8 cellular contexts compared by ENCODE assay signal in the genomic region with DNA sequence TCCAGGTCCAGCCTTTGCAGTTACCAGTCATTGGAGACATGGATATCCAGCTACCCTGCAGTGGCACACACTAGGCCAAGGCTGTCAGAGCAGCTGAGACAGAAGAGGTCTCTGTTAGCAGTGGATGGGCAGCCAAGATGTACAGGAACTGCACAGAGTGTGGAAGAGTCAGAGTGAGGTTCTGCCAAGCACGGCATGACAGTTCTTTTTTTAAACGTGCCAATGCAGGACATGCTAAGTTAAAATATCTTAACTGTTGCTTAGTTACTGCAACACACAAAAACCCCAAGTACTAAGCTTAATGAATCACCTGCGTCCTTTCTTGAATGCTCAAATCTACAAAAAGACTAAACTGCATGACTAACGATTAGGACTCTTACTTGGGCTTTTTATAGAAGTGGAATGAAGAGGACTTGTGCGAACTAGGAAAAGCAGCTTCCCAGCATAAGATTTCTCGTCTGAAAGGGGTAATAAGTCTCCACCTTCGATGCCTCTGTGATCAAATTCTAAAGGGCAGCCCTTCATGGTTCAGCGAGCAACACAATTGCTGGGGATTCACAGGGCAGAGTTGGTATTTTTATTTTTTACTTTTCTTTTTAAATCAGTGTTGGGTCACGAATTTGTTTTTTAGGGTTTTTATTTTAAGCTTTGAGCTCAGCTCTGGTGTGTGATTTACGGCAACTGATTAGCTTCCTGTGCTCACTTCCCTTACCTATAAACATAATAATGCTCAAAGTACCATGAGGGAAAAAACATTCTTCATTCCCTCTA. TPM values are rescaled to one million over a fixed set of nuclear protein-coding genes. Genes with fewer than 3 reads are reported as not detected.
DNase-seq lines count a peak whose midpoint lies in the region; ATAC-seq and TF ChIP-seq lines count a peak whose summit lies in the region.

No MANE protein-coding gene starts in this region.

- peak overlapping the region; percentile 70 for H3K27ac ChIP-seq in endodermal cell (ENCODE audit: low read depth, low read length)

- TF ChIP-seq POLR2A in GM18505 (IDR thresholded peaks at IDR 0.05; ENCODE audit: borderline replicate concordance, extremely low read depth, insufficient read depth, insufficient read length), result peak; percentile 44
- TF ChIP-seq POLR2A in erythroblast (IDR thresholded peaks at IDR 0.05; ENCODE audit: low read length), result no peak

- peaks cover 15% of the 10 kb centered on the region for H3K36me3 Mint-ChIP-seq in T-helper 2 cell treated with Interferon-gamma antibody and Interleukin-4, amounts not matched to agents 5 μg/mL and 100 μg/mL, for 36 hours (ENCODE audit: low read depth)
- peaks cover 9% of the 10 kb centered on the region for H3K36me3 Mint-ChIP-seq in endodermal cell (ENCODE audit: low read depth)
- no peaks in the 10 kb centered on the region for H3K36me3 Mint-ChIP-seq in natural killer cell treated with Interleukin-12 subunit alpha and Interleukin-12 subunit beta and Interleukin-15 and Interleukin-18, amount 100 ng/mL, for 72 hours

- no peaks in the 10 kb centered on the region for H3K9me3 Mint-ChIP-seq in T-helper 2 cell treated with Interferon-gamma antibody and Interleukin-4, amounts not matched to agents 5 μg/mL and 100 μg/mL, for 36 hours
- no peaks in the 10 kb centered on the region for H3K9me3 Mint-ChIP-seq in endodermal cell
- H3K9me3 Mint-ChIP-seq in natural killer cell treated with Interleukin-12 subunit alpha and Interleukin-12 subunit beta and Interleukin-15 and Interleukin-18, amount 100 ng/mL, for 72 hours, result no peaks in the 10 kb centered on the region

- H3K27me3 Mint-ChIP-seq in T-helper 2 cell treated with Interferon-gamma antibody and Interleukin-4, amounts not matched to agents 5 μg/mL and 100 μg/mL, for 36 hours (ENCODE audit: low read depth), result no peaks in the 10 kb centered on the region
- no peaks in the 10 kb centered on the region for H3K27me3 Mint-ChIP-seq in endodermal cell (ENCODE audit: insufficient read depth)
- H3K27me3 Mint-ChIP-seq in natural killer cell treated with Interleukin-12 subunit alpha and Interleukin-12 subunit beta and Interleukin-15 and Interleukin-18, amount 100 ng/mL, for 72 hours, result peaks cover 0 to 7% of the 10 kb centered on the region in 2 donors

- peak; percentile 48 for ATAC-seq in GM18505 (IDR thresholded peaks at IDR 0.05; ENCODE audit: unreplicated experiment)
- ATAC-seq in HG02973 (IDR thresholded peaks at IDR 0.05; ENCODE audit: unreplicated experiment), result peak; percentile 58
- ATAC-seq in natural killer cell treated with Interleukin-12 subunit alpha and Interleukin-12 subunit beta and Interleukin-15 and Interleukin-18, amount 100 ng/mL, for 72 hours, result peak; percentile 67 to 79

- no peaks in the 10 kb centered on the region for H3K4me1 ChIP-seq in endodermal cell (ENCODE audit: control insufficient read depth, insufficient read depth, low read length)

- H3K4me3 ChIP-seq in AG04449 (ENCODE audit: low read depth, low read length), result no peak overlapping the region
- H3K4me3 ChIP-seq in endodermal cell (ENCODE audit: low read length), result no peak overlapping the region

- H3K27ac Mint-ChIP-seq in T-helper 2 cell treated with Interferon-gamma antibody and Interleukin-4, amounts not matched to agents 5 μg/mL and 100 μg/mL, for 36 hours, result peak overlapping the region; percentile 53
- H3K27ac Mint-ChIP-seq in endodermal cell, result no peak overlapping the region
- peak overlapping the region in 1 of 2 donors; percentile 31 for H3K27ac Mint-ChIP-seq in natural killer cell treated with Interleukin-12 subunit alpha and Interleukin-12 subunit beta and Interleukin-15 and Interleukin-18, amount 100 ng/mL, for 72 hours

- TF ChIP-seq CTCF in AG04449 (IDR thresholded peaks at IDR 0.05; ENCODE audit: insufficient read depth, low read length, missing control alignments) (no peak), endodermal cell (conservative IDR thresholded peaks at IDR 0.05) (no peak)

- H3K4me1 Mint-ChIP-seq in T-helper 2 cell treated with Interferon-gamma antibody and Interleukin-4, amounts not matched to agents 5 μg/mL and 100 μg/mL, for 36 hours (ENCODE audit: low read depth), result peaks cover 29% of the 10 kb centered on the region
- H3K4me1 Mint-ChIP-seq in endodermal cell, result peaks cover 13% of the 10 kb centered on the region
- H3K4me1 Mint-ChIP-seq in natural killer cell treated with Interleukin-12 subunit alpha and Interleukin-12 subunit beta and Interleukin-15 and Interleukin-18, amount 100 ng/mL, for 72 hours (ENCODE audit: low read depth in 2 of 2), result peaks cover 17 to 35% of the 10 kb centered on the region in 2 donors

- H3K9ac ChIP-seq in endodermal cell (ENCODE audit: extremely low read depth, low read length, poor library complexity, severe bottlenecking), result no peak overlapping the region

- WGBS in endodermal cell (ENCODE audit: insufficient coverage in 1 of 2, insufficient read length in 1 of 2), 2 experiments, result 79 to 86% methylated on average over 9 to 10 of the region's 10 CpGs

- CTCF ChIA-PET in AG04449 (lab: Yijun Ruan, JAX), result interaction anchor here (0.6 to 3.8 kb wide), 11 partner anchors 9 to 127 kb away, joined by 3 to 33 read pairs (median 4); a partner anchor contains a TSS

- H3K27me3 ChIP-seq in endodermal cell (ENCODE audit: control insufficient read depth, insufficient read depth, low read length, poor library complexity, severe bottlenecking), result no peaks in the 10 kb centered on the region

- no peaks in the 10 kb centered on the region for H3K9me3 ChIP-seq in endodermal cell (ENCODE audit: control insufficient read depth, low read length)

- H3K36me3 ChIP-seq in endodermal cell (ENCODE audit: control insufficient read depth, insufficient read depth, low read length), result peaks cover 10% of the 10 kb centered on the region

- POLR2A ChIA-PET in AG04449 (lab: Yijun Ruan, JAX), result interaction anchor here (0.7 to 2.7 kb wide), 4 partner anchors 21 to 127 kb away, joined by 3 to 12 read pairs (median 8); a partner anchor contains a TSS

- peak overlapping the region; percentile 11 for H3K4me3 Mint-ChIP-seq in T-helper 2 cell treated with Interferon-gamma antibody and Interleukin-4, amounts not matched to agents 5 μg/mL and 100 μg/mL, for 36 hours
- no peak overlapping the region for H3K4me3 Mint-ChIP-seq in endodermal cell
- H3K4me3 Mint-ChIP-seq in natural killer cell treated with Interleukin-12 subunit alpha and Interleukin-12 subunit beta and Interleukin-15 and Interleukin-18, amount 100 ng/mL, for 72 hours, result no peak overlapping the region

- DNase-seq in AG04449 (ENCODE audit: low read depth, low spot score), result peak; percentile 90
- peak; percentile 24 for DNase-seq in T-helper 2 cell treated with Interferon-gamma antibody and Interleukin-4, amounts not matched to agents 5 μg/mL and 100 μg/mL, for 36 hours (ENCODE audit: low spot score)
- DNase-seq in endodermal cell, result no peak
- DNase-seq in natural killer cell treated with Interleukin-12 subunit alpha and Interleukin-12 subunit beta and Interleukin-15 and Interleukin-18, amount 100 ng/mL, for 72 hours (ENCODE audit: low spot score), result no peak
- DNase-seq in effector CD8-positive, alpha-beta T cell (lab: John Stamatoyannopoulos, UW), result no peak
- DNase-seq in erythroblast (lab: John Stamatoyannopoulos, UW), result no peak

RNA-seq across cellular contexts. Expression of a gene that starts 20.6 kb away (rescaled TPM):
- 100 to 1,000 TPM; 122 to 153 TPM for total RNA-seq in endodermal cell
- polyA plus RNA-seq in endodermal cell (2013, experiment 1 of 2), result 124 TPM
- polyA plus RNA-seq in endodermal cell (2013, experiment 2 of 2), result 111 TPM
- total RNA-seq in natural killer cell treated with Interleukin-12 subunit alpha and Interleukin-12 subunit beta and Interleukin-15 and Interleukin-18, amount 100 ng/mL, for 72 hours, result 100 to 1,000 TPM in 1 of 2 donors, 10 to 100 TPM in 1; 99.7 to 119 TPM

RNA-seq across cellular contexts. Expression of a gene that starts 45.0 kb away (rescaled TPM):
- total RNA-seq in endodermal cell, result 10 to 100 TPM; 28.0 to 32.0 TPM
- 18.8 TPM for polyA plus RNA-seq in endodermal cell (2013, experiment 1 of 2)
- polyA plus RNA-seq in endodermal cell (2013, experiment 2 of 2), result 18.8 TPM
- 10 to 100 TPM; 36.5 to 50.9 TPM for total RNA-seq in natural killer cell treated with Interleukin-12 subunit alpha and Interleukin-12 subunit beta and Interleukin-15 and Interleukin-18, amount 100 ng/mL, for 72 hours

RNA-seq across cellular contexts. Expression of a gene that starts 45.2 kb away (rescaled TPM):
- 10 to 100 TPM; 63.4 to 99.3 TPM for total RNA-seq in endodermal cell
- polyA plus RNA-seq in endodermal cell (2013, experiment 1 of 2), result 34.0 TPM
- 31.7 TPM for polyA plus RNA-seq in endodermal cell (2013, experiment 2 of 2)
- 10 to 100 TPM; 33.6 to 51.3 TPM for total RNA-seq in natural killer cell treated with Interleukin-12 subunit alpha and Interleukin-12 subunit beta and Interleukin-15 and Interleukin-18, amount 100 ng/mL, for 72 hours

RNA-seq across cellular contexts. Expression of a gene that starts 57.0 kb away (rescaled TPM):
- total RNA-seq in endodermal cell, result 1 to 10 TPM; 1.0 to 2.0 TPM
- polyA plus RNA-seq in endodermal cell (2013, experiment 1 of 2), result 2.7 TPM
- polyA plus RNA-seq in endodermal cell (2013, experiment 2 of 2), result 3.9 TPM
- total RNA-seq in natural killer cell treated with Interleukin-12 subunit alpha and Interleukin-12 subunit beta and Interleukin-15 and Interleukin-18, amount 100 ng/mL, for 72 hours, result 100 to 1,000 TPM; 161 to 224 TPM

Comparison
In these comparisons a context has a peak if more than half of its experiments do, and no peak if none do; other contexts are left out.
1. DNase-seq: peak in AG04449 (single experiment) and T-helper 2 cell treated with Interferon-gamma antibody and Interleukin-4, amounts not matched to agents 5 μg/mL and 100 μg/mL, for 36 hours (single experiment); none in endodermal cell (single experiment), natural killer cell treated with Interleukin-12 subunit alpha and Interleukin-12 subunit beta and Interleukin-15 and Interleukin-18, amount 100 ng/mL, for 72 hours (single experiment), effector CD8-positive, alpha-beta T cell (single experiment) and erythroblast (0 of 2).
2. Peak in every context shown above with its lines, with median percentiles within 50 percentile points of each other: ATAC-seq.